In the genomic region with DNA sequence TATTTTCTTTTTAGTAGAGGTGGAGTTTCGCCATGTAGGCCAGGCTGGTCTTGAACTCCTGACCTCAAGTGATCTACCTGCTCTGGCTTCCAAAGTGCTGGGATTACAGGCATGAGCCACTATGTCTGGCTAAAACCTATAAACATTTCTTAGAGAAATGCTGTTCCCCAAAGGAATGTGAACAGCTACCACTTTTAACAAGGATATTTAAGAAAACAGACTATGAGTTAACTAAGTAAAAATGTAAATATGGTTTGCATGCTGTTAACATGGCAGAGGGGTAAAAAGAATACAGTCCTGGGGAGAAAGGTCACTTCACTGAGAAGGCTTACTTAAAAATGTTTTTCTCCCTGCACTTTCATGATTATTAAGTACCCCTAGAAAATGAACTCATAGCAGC, we compare ENCODE assay signal across 25 cellular contexts. TPM values are rescaled to one million over a fixed set of nuclear protein-coding genes. Genes with fewer than 3 reads are reported as not detected.
DNase-seq lines count a peak whose midpoint lies in the region; ATAC-seq and TF ChIP-seq lines count a peak whose summit lies in the region.
"Had no signal": no experiment of that assay in that cellular context is flagged by ENCODE, and none has a peak within 500 bp of the region (broad histone marks: within the 10 kb centered on the region; RNA-seq: fewer than 3 reads in every experiment).

No MANE protein-coding gene starts in this region.

- peaks cover 12% of the 10 kb centered on the region for H3K4me1 ChIP-seq in adipocyte (ENCODE audit: control insufficient read depth, insufficient read depth, low read length)
- H3K4me1 ChIP-seq: BLaER1, uterus had no signal

- H3K9ac ChIP-seq in adipocyte (ENCODE audit: low read length): no peak overlapping the region
- H3K9ac ChIP-seq: BLaER1 had no signal

- no peak overlapping the region for H3K4me3 Mint-ChIP-seq in activated CD8-positive, alpha-beta memory T cell treated with anti-CD3 and anti-CD28 coated beads, Interleukin-2, amount 10 ng/mL, durations not matched to agents 7 days and 5 days
- H3K4me3 Mint-ChIP-seq: activated T-cell treated with anti-CD3 and anti-CD28 coated beads, Interleukin-2, amount 50 U/mL, for 24 hours; stimulated activated naive CD8-positive, alpha-beta T cell treated with anti-CD3 and anti-CD28 coated beads, Interleukin-15, Interleukin-2, amounts not matched to agents 100 ng/mL and 50 ng/mL, for 24 hours had no signal

- no peak overlapping the region for H3K27ac Mint-ChIP-seq in activated CD8-positive, alpha-beta memory T cell treated with anti-CD3 and anti-CD28 coated beads, Interleukin-2, amount 10 ng/mL, durations not matched to agents 7 days and 5 days
- H3K27ac Mint-ChIP-seq: activated T-cell treated with anti-CD3 and anti-CD28 coated beads, Interleukin-2, amount 50 U/mL, for 24 hours; stimulated activated naive CD8-positive, alpha-beta T cell treated with anti-CD3 and anti-CD28 coated beads, Interleukin-15, Interleukin-2, amounts not matched to agents 100 ng/mL and 50 ng/mL, for 24 hours had no signal

- no peaks in the 10 kb centered on the region for H3K27me3 Mint-ChIP-seq in activated CD8-positive, alpha-beta memory T cell treated with anti-CD3 and anti-CD28 coated beads, Interleukin-2, amount 10 ng/mL, durations not matched to agents 7 days and 5 days
- H3K27me3 Mint-ChIP-seq: activated T-cell treated with anti-CD3 and anti-CD28 coated beads, Interleukin-2, amount 50 U/mL, for 24 hours; stimulated activated naive CD8-positive, alpha-beta T cell treated with anti-CD3 and anti-CD28 coated beads, Interleukin-15, Interleukin-2, amounts not matched to agents 100 ng/mL and 50 ng/mL, for 24 hours had no signal

- DNase-seq in A172 (ENCODE audit: low spot score) (peak; percentile 9), GM03348 (ENCODE audit: low spot score) (peak; percentile 49), adipocyte (ENCODE audit: low read depth) (peak; percentile 33), fibroblast of villous mesenchyme (ENCODE audit: low read depth) (peak; percentile 90), RWPE1 (ENCODE audit: low spot score) (no peak), cortex of kidney (lab: John Stamatoyannopoulos, UW) (no peak)
- DNase-seq in activated CD4-positive, alpha-beta T cell treated with anti-CD3 and anti-CD28 coated beads for 4 hours: no peak
- DNase-seq in activated CD8-positive, alpha-beta memory T cell treated with anti-CD3 and anti-CD28 coated beads, Interleukin-2, amount 10 ng/mL, durations not matched to agents 7 days and 5 days: no peak
- DNase-seq: 8988T; activated CD4-positive, alpha-beta T cell treated with anti-CD3 and anti-CD28 coated beads for 48 hours; activated gamma-delta T cell treated with Interleukin-2 at 50 U/mL for 16 hours; activated T-cell treated with anti-CD3 and anti-CD28 coated beads, Interleukin-2, amount 50 U/mL, for 24 hours; brain microvascular endothelial cell; DMS53; hippocampal formation; NCI-H1092; NCI-H1930; SW 1271; T-helper 9 cell; uterus had no signal

- H3K36me3 Mint-ChIP-seq in activated CD8-positive, alpha-beta memory T cell treated with anti-CD3 and anti-CD28 coated beads, Interleukin-2, amount 10 ng/mL, durations not matched to agents 7 days and 5 days: peaks cover 2% of the 10 kb centered on the region

- POLR2A ChIA-PET in RWPE1 (lab: Yijun Ruan, JAX; ENCODE audit: low non-redundant PET): no interaction called here

- H3K9me3 ChIP-seq in adipocyte (ENCODE audit: control insufficient read depth, low read length): no peaks in the 10 kb centered on the region
- H3K9me3 ChIP-seq: BLaER1, neutrophil, uterus had no signal

- no peaks in the 10 kb centered on the region for H3K36me3 ChIP-seq in adipocyte (ENCODE audit: control insufficient read depth, insufficient read depth, low read length, severe bottlenecking)
- H3K36me3 ChIP-seq: BLaER1, brain microvascular endothelial cell, neutrophil, uterus had no signal

- TF ChIP-seq CTCF in fibroblast of villous mesenchyme (IDR thresholded peaks at IDR 0.05; ENCODE audit: insufficient read depth, low read depth, low read length): no peak
- TF ChIP-seq CTCF in RWPE1 (conservative IDR thresholded peaks at IDR 0.05; ENCODE audit: low read depth): no peak

- H3K4me1 Mint-ChIP-seq in activated CD8-positive, alpha-beta memory T cell treated with anti-CD3 and anti-CD28 coated beads, Interleukin-2, amount 10 ng/mL, durations not matched to agents 7 days and 5 days: peaks cover 8% of the 10 kb centered on the region

- ATAC-seq in activated CD8-positive, alpha-beta memory T cell treated with anti-CD3 and anti-CD28 coated beads, Interleukin-2, amount 10 ng/mL, durations not matched to agents 7 days and 5 days: no peak
- ATAC-seq: left lobe of liver had no signal

- CTCF ChIA-PET in RWPE1 (lab: Yijun Ruan, JAX): no interaction called here
- CTCF ChIA-PET in activated CD8-positive, alpha-beta memory T cell treated with anti-CD3 and anti-CD28 coated beads, Interleukin-2, amount 10 ng/mL, durations not matched to agents 7 days and 5 days (lab: Charles Lee): interaction anchor here (9.3 kb wide), 1 partner anchor 148 kb away, joined by 98 read pairs; no protein-coding TSS in a partner anchor

- H3K27me3 ChIP-seq in adipocyte (replicated peaks; ENCODE audit: control insufficient read depth, insufficient read depth, low read length): no peaks in the 10 kb centered on the region
- H3K27me3 ChIP-seq: BLaER1, brain microvascular endothelial cell, neutrophil, uterus had no signal

- H3K27ac ChIP-seq in RWPE1: no peak overlapping the region
- H3K27ac ChIP-seq: BLaER1, brain microvascular endothelial cell, neutrophil, uterus, VCaP had no signal

- no peaks in the 10 kb centered on the region for H3K9me3 Mint-ChIP-seq in activated CD8-positive, alpha-beta memory T cell treated with anti-CD3 and anti-CD28 coated beads, Interleukin-2, amount 10 ng/mL, durations not matched to agents 7 days and 5 days (ENCODE audit: low read depth)
- H3K9me3 Mint-ChIP-seq: activated T-cell treated with anti-CD3 and anti-CD28 coated beads, Interleukin-2, amount 50 U/mL, for 24 hours; stimulated activated naive CD8-positive, alpha-beta T cell treated with anti-CD3 and anti-CD28 coated beads, Interleukin-15, Interleukin-2, amounts not matched to agents 100 ng/mL and 50 ng/mL, for 24 hours had no signal

- H3K4me3 ChIP-seq in adipocyte (ENCODE audit: low read length) (no peak overlapping the region), fibroblast of villous mesenchyme (ENCODE audit: low read depth, low read length) (no peak overlapping the region)
- H3K4me3 ChIP-seq: BLaER1, uterus had no signal

RNA-seq across cellular contexts. Expression of a gene that starts 57.1 kb away (rescaled TPM):
- not detected in 2 replicates for total RNA-seq in A172 (2014; rRNA removed; shearing (Covaris generic))
- total RNA-seq in fibroblast of villous mesenchyme: 1.3 and 3.5 TPM in 2 replicates
- under 1 TPM; 0.47 TPM for total RNA-seq in activated CD8-positive, alpha-beta memory T cell treated with anti-CD3 and anti-CD28 coated beads, Interleukin-2, amount 10 ng/mL, durations not matched to agents 7 days and 5 days

Comparison
In these comparisons a context has a peak if more than half of its experiments do, and no peak if none do; other contexts are left out.
1. DNase-seq: peak in A172 (single experiment), GM03348 (single experiment), adipocyte (single experiment) and fibroblast of villous mesenchyme (single experiment); none in activated CD4-positive, alpha-beta T cell treated with anti-CD3 and anti-CD28 coated beads for 4 hours (0 of 2), RWPE1 (single experiment), cortex of kidney (single experiment) and activated CD8-positive, alpha-beta memory T cell treated with anti-CD3 and anti-CD28 coated beads, Interleukin-2, amount 10 ng/mL, durations not matched to agents 7 days and 5 days (single experiment).